In the genomic region with DNA sequence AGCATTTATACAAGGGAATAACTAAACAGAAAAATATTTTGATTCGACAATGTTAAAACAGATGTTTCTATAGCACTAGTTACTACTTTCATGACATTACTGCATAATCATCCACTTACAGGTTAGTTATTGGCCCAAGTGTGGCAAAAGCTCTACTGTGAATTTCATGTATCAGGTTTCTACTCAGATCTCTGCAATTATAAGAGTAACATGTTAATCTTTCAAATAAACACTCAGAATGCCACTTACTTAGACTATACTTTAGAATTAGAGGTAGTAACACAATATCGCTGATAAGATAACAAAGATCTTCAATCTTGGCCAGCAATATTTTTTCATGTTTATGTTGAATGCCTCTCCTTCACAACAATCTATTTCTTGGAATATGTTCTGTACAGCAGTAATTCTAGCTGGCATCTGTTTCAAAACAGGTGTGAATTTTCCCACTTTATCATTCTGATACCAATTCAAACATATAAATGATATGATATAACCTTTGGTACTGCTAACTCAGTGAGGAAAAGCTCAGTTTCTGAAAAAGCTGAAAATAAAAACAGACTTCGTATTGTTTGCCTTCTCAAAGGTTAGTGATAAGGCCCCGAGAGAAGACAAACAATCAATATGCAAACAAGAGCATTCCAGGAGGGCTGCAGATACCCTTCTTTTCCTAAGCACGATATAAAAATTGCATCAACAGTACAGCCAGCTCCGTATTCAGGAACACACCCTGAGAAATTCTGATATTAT, we compare ENCODE assay signal across 1 cellular context.
TF ChIP-seq lines count a peak whose summit lies in the region.

No MANE protein-coding gene starts in this region.

TF ChIP-seq in HepG2, 621 proteins besides CTCF, POLR2A, EP300 and RAD21 (continued from another document and continues in another):
- TF ChIP-seq, protein P1, sequence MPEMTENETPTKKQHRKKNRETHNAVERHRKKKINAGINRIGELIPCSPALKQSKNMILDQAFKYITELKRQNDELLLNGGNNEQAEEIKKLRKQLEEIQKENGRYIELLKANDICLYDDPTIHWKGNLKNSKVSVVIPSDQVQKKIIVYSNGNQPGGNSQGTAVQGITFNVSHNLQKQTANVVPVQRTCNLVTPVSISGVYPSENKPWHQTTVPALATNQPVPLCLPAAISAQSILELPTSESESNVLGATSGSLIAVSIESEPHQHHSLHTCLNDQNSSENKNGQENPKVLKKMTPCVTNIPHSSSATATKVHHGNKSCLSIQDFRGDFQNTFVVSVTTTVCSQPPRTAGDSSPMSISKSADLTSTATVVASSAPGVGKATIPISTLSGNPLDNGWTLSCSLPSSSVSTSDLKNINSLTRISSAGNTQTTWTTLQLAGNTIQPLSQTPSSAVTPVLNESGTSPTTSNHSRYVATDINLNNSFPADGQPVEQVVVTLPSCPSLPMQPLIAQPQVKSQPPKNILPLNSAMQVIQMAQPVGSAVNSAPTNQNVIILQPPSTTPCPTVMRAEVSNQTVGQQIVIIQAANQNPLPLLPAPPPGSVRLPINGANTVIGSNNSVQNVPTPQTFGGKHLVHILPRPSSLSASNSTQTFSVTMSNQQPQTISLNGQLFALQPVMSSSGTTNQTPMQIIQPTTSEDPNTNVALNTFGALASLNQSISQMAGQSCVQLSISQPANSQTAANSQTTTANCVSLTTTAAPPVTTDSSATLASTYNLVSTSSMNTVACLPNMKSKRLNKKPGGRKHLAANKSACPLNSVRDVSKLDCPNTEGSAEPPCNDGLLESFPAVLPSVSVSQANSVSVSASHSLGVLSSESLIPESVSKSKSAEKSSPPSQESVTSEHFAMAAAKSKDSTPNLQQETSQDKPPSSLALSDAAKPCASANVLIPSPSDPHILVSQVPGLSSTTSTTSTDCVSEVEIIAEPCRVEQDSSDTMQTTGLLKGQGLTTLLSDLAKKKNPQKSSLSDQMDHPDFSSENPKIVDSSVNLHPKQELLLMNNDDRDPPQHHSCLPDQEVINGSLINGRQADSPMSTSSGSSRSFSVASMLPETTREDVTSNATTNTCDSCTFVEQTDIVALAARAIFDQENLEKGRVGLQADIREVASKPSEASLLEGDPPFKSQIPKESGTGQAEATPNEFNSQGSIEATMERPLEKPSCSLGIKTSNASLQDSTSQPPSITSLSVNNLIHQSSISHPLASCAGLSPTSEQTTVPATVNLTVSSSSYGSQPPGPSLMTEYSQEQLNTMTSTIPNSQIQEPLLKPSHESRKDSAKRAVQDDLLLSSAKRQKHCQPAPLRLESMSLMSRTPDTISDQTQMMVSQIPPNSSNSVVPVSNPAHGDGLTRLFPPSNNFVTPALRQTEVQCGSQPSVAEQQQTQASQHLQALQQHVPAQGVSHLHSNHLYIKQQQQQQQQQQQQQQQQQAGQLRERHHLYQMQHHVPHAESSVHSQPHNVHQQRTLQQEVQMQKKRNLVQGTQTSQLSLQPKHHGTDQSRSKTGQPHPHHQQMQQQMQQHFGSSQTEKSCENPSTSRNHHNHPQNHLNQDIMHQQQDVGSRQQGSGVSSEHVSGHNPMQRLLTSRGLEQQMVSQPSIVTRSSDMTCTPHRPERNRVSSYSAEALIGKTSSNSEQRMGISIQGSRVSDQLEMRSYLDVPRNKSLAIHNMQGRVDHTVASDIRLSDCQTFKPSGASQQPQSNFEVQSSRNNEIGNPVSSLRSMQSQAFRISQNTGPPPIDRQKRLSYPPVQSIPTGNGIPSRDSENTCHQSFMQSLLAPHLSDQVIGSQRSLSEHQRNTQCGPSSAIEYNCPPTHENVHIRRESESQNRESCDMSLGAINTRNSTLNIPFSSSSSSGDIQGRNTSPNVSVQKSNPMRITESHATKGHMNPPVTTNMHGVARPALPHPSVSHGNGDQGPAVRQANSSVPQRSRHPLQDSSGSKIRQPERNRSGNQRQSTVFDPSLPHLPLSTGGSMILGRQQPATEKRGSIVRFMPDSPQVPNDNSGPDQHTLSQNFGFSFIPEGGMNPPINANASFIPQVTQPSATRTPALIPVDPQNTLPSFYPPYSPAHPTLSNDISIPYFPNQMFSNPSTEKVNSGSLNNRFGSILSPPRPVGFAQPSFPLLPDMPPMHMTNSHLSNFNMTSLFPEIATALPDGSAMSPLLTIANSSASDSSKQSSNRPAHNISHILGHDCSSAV (CRISPR knock-in tag; IDR thresholded peaks at IDR 0.05; ENCODE audit: borderline replicate concordance), result no peak
- TF ChIP-seq ZNF234 (CRISPR knock-in tag; conservative IDR thresholded peaks at IDR 0.05) (no peak), ZNF30 (CRISPR knock-in tag; IDR thresholded peaks at IDR 0.05) (no peak), ZNF205 (CRISPR knock-in tag; IDR thresholded peaks at IDR 0.05) (no peak), ZBTB7B (CRISPR knock-in tag; IDR thresholded peaks at IDR 0.05) (0 out of 2 replicates have a peak, but pooled peaks have one; percentile 43), ZNF331 (CRISPR knock-in tag; IDR thresholded peaks at IDR 0.05) (0 out of 2 replicates have a peak, but pooled peaks have one; percentile 20), FOXO1 (CRISPR knock-in tag; IDR thresholded peaks at IDR 0.05) (peak; percentile 82), ZFP36L1 (CRISPR knock-in tag; IDR thresholded peaks at IDR 0.05) (no peak), ZSCAN12 (CRISPR knock-in tag; IDR thresholded peaks at IDR 0.05) (no peak), CBX5 (CRISPR knock-in tag; IDR thresholded peaks at IDR 0.05; ENCODE audit: borderline replicate concordance) (no peak), SMARCE1 (IDR thresholded peaks at IDR 0.05; ENCODE audit: borderline replicate concordance) (peak; percentile 86; the same call in 1 of the 2 replicates), ISL2 (CRISPR knock-in tag; IDR thresholded peaks at IDR 0.05) (peak; percentile 65; the same call in 1 of the 2 replicates), ZNF12 (CRISPR knock-in tag; IDR thresholded peaks at IDR 0.05) (no peak; the same call in 1 of the 2 replicates), SOX13 (IDR thresholded peaks at IDR 0.05) (0 out of 2 replicates have a peak, but pooled peaks have one; percentile 31), SOX13 (CRISPR knock-in tag; conservative IDR thresholded peaks at IDR 0.05 in 1 of 2, IDR thresholded peaks at IDR 0.05 in 1 of 2) (peak in 1 of 2 experiments; percentile 84; a peak in 2 of 4 replicates), MTF1 (CRISPR knock-in tag; IDR thresholded peaks at IDR 0.05) (no peak), AGO1 (IDR thresholded peaks at IDR 0.05; ENCODE audit: low read depth, low read length, poor library complexity, severe bottlenecking) (no peak), KDM1A (CRISPR knock-in tag; IDR thresholded peaks at IDR 0.05) (no peak), FOXA1 (IDR thresholded peaks at IDR 0.05) (peak; percentile 64), FOXA1 (CRISPR knock-in tag; IDR thresholded peaks at IDR 0.05) (peak; percentile 86), NR2F2 (IDR thresholded peaks at IDR 0.05; ENCODE audit: borderline replicate concordance, low read depth) (peak; percentile 67), PAF1 (CRISPR knock-in tag; IDR thresholded peaks at IDR 0.05) (no peak), CHD2 (IDR thresholded peaks at IDR 0.05; ENCODE audit: low read depth, low read length) (no peak), HNF4G (IDR thresholded peaks at IDR 0.05; ENCODE audit: borderline replicate concordance, low read depth, low read length) (peak; percentile 88), HNF4G (CRISPR knock-in tag; IDR thresholded peaks at IDR 0.05; ENCODE audit: borderline replicate concordance, low read depth) (no peak), PHF5A (CRISPR knock-in tag; IDR thresholded peaks at IDR 0.05; ENCODE audit: low read depth, unreplicated experiment) (peak; percentile 67), MTF2 (CRISPR knock-in tag; IDR thresholded peaks at IDR 0.05; ENCODE audit: borderline replicate concordance) (no peak)
- TF ChIP-seq, protein P2, sequence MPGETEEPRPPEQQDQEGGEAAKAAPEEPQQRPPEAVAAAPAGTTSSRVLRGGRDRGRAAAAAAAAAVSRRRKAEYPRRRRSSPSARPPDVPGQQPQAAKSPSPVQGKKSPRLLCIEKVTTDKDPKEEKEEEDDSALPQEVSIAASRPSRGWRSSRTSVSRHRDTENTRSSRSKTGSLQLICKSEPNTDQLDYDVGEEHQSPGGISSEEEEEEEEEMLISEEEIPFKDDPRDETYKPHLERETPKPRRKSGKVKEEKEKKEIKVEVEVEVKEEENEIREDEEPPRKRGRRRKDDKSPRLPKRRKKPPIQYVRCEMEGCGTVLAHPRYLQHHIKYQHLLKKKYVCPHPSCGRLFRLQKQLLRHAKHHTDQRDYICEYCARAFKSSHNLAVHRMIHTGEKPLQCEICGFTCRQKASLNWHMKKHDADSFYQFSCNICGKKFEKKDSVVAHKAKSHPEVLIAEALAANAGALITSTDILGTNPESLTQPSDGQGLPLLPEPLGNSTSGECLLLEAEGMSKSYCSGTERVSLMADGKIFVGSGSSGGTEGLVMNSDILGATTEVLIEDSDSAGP (CRISPR knock-in tag; IDR thresholded peaks at IDR 0.05; ENCODE audit: borderline replicate concordance), result no peak
- TF ChIP-seq, protein P3, sequence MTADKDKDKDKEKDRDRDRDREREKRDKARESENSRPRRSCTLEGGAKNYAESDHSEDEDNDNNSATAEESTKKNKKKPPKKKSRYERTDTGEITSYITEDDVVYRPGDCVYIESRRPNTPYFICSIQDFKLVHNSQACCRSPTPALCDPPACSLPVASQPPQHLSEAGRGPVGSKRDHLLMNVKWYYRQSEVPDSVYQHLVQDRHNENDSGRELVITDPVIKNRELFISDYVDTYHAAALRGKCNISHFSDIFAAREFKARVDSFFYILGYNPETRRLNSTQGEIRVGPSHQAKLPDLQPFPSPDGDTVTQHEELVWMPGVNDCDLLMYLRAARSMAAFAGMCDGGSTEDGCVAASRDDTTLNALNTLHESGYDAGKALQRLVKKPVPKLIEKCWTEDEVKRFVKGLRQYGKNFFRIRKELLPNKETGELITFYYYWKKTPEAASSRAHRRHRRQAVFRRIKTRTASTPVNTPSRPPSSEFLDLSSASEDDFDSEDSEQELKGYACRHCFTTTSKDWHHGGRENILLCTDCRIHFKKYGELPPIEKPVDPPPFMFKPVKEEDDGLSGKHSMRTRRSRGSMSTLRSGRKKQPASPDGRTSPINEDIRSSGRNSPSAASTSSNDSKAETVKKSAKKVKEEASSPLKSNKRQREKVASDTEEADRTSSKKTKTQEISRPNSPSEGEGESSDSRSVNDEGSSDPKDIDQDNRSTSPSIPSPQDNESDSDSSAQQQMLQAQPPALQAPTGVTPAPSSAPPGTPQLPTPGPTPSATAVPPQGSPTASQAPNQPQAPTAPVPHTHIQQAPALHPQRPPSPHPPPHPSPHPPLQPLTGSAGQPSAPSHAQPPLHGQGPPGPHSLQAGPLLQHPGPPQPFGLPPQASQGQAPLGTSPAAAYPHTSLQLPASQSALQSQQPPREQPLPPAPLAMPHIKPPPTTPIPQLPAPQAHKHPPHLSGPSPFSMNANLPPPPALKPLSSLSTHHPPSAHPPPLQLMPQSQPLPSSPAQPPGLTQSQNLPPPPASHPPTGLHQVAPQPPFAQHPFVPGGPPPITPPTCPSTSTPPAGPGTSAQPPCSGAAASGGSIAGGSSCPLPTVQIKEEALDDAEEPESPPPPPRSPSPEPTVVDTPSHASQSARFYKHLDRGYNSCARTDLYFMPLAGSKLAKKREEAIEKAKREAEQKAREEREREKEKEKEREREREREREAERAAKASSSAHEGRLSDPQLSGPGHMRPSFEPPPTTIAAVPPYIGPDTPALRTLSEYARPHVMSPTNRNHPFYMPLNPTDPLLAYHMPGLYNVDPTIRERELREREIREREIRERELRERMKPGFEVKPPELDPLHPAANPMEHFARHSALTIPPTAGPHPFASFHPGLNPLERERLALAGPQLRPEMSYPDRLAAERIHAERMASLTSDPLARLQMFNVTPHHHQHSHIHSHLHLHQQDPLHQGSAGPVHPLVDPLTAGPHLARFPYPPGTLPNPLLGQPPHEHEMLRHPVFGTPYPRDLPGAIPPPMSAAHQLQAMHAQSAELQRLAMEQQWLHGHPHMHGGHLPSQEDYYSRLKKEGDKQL (CRISPR knock-in tag; IDR thresholded peaks at IDR 0.05; ENCODE audit: low read depth), result 0 out of 2 replicates have a peak, but pooled peaks have one; percentile 40
- TF ChIP-seq, protein P4, sequence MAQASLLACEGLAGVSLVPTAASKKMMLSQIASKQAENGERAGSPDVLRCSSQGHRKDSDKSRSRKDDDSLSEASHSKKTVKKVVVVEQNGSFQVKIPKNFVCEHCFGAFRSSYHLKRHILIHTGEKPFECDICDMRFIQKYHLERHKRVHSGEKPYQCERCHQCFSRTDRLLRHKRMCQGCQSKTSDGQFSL (CRISPR knock-in tag; IDR thresholded peaks at IDR 0.05), result no peak
- TF ChIP-seq, protein P5, sequence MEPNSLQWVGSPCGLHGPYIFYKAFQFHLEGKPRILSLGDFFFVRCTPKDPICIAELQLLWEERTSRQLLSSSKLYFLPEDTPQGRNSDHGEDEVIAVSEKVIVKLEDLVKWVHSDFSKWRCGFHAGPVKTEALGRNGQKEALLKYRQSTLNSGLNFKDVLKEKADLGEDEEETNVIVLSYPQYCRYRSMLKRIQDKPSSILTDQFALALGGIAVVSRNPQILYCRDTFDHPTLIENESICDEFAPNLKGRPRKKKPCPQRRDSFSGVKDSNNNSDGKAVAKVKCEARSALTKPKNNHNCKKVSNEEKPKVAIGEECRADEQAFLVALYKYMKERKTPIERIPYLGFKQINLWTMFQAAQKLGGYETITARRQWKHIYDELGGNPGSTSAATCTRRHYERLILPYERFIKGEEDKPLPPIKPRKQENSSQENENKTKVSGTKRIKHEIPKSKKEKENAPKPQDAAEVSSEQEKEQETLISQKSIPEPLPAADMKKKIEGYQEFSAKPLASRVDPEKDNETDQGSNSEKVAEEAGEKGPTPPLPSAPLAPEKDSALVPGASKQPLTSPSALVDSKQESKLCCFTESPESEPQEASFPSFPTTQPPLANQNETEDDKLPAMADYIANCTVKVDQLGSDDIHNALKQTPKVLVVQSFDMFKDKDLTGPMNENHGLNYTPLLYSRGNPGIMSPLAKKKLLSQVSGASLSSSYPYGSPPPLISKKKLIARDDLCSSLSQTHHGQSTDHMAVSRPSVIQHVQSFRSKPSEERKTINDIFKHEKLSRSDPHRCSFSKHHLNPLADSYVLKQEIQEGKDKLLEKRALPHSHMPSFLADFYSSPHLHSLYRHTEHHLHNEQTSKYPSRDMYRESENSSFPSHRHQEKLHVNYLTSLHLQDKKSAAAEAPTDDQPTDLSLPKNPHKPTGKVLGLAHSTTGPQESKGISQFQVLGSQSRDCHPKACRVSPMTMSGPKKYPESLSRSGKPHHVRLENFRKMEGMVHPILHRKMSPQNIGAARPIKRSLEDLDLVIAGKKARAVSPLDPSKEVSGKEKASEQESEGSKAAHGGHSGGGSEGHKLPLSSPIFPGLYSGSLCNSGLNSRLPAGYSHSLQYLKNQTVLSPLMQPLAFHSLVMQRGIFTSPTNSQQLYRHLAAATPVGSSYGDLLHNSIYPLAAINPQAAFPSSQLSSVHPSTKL (CRISPR knock-in tag; IDR thresholded peaks at IDR 0.05), result peak; percentile 95
- TF ChIP-seq, protein P6, sequence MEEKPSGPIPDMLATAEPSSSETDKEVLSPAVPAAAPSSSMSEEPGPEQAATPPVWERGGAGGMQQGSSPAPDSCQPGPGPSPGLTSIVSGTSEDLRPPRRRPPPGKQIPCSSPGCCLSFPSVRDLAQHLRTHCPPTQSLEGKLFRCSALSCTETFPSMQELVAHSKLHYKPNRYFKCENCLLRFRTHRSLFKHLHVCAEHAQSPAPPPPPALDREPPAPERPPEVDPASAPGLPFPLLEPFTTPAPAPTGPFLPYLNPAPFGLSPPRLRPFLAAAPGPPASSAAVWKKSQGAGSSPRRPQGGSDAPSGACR (CRISPR knock-in tag; IDR thresholded peaks at IDR 0.05), result peak; percentile 68; the same call in 1 of the 2 replicates
